9 cellular contexts compared by ENCODE assay signal in genomic region chr1:112675728-112676381, GRCh38. TPM values are rescaled to one million over a fixed set of nuclear protein-coding genes. Genes with fewer than 3 reads are reported as not detected.
DNase-seq lines count a peak whose midpoint lies in the region; ATAC-seq, FAIRE-seq and TF ChIP-seq lines count a peak whose summit lies in the region.
"Had no signal": no experiment of that assay in that cellular context is flagged by ENCODE, and none has a peak within 500 bp of the region (broad histone marks: within the 10 kb centered on the region; RNA-seq: fewer than 3 reads in every experiment).

No MANE protein-coding gene starts in this region.

- no peaks in the 10 kb centered on the region for H3K9me1 ChIP-seq in K562 (ENCODE audit: control insufficient read depth, insufficient read depth, low read length)

- H3K27ac Mint-ChIP-seq in activated T-cell treated with anti-CD3 and anti-CD28 coated beads, Interleukin-2, amount 50 U/mL, for 72 hours: peak overlapping the region; percentile 11
- no peak overlapping the region for H3K27ac Mint-ChIP-seq in memory B cell

- H3K27me3 ChIP-seq in K562 (ENCODE audit: control insufficient read depth in 2 of 2, insufficient read depth in 2 of 2, low read length in 2 of 2) (no peaks in the 10 kb centered on the region), transverse colon (no peaks in the 10 kb centered on the region)

- TF ChIP-seq CTCF in K562 (IDR thresholded peaks at IDR 0.05 in 2 of 3, conservative IDR thresholded peaks at IDR 0.05 in 1 of 3; ENCODE audit: insufficient read depth in 2 of 3, low read depth in 1 of 3, low read length in 3 of 3) (no peak), transverse colon (IDR thresholded peaks at IDR 0.05) (no peak)

- H3K36me3 Mint-ChIP-seq in activated T-cell treated with anti-CD3 and anti-CD28 coated beads, Interleukin-2, amount 50 U/mL, for 72 hours (ENCODE audit: insufficient read depth in 2 of 2): peaks cover 12% of the 10 kb centered on the region in 2 donors
- peaks cover 6% of the 10 kb centered on the region for H3K36me3 Mint-ChIP-seq in memory B cell

- WGBS in K562 (ENCODE audit: insufficient coverage, low coverage, missing lambda C conversion rate): 21% methylated on average over 7 of the region's 7 CpGs
- 50 to 74% methylated on average over 5 to 7 of the region's 7 CpGs for WGBS in transverse colon (ENCODE audit: low coverage in 1 of 2), 2 donors

- H3K4me2 ChIP-seq in K562 (ENCODE audit: insufficient read depth, low read length): peak overlapping the region; percentile 85

- intact Hi-C loops in K562 (cut with micrococcal nuclease) (no loop called here), transverse colon (cut with DNase I; ENCODE audit: low total_unique reads) (no loop called here)

- POLR2A ChIA-PET in K562 (lab: Yijun Ruan, JAX): interaction anchor here (0.6 to 7.3 kb wide), 7 partner anchors 13 to 59 kb away, joined by 4 to 104 read pairs (median 30); no protein-coding TSS in a partner anchor

- H3K27me3 Mint-ChIP-seq in activated T-cell treated with anti-CD3 and anti-CD28 coated beads, Interleukin-2, amount 50 U/mL, for 72 hours (ENCODE audit: low read depth): no peaks in the 10 kb centered on the region
- H3K27me3 Mint-ChIP-seq in memory B cell: no peaks in the 10 kb centered on the region

- no peaks in the 10 kb centered on the region for H4K20me1 ChIP-seq in K562 (replicated peaks; ENCODE audit: control insufficient read depth, insufficient read depth, low read length)

- peak overlapping the region; percentile 82 for H3K4me3 Mint-ChIP-seq in activated T-cell treated with anti-CD3 and anti-CD28 coated beads, Interleukin-2, amount 50 U/mL, for 72 hours
- peak overlapping the region; percentile 73 for H3K4me3 Mint-ChIP-seq in memory B cell

- TF ChIP-seq POLR2A in K562 (conservative IDR thresholded peaks at IDR 0.05) (no peak), transverse colon (IDR thresholded peaks at IDR 0.05) (no peak)

- peak overlapping the region; percentile 87 to 98 for H3K9ac ChIP-seq in K562 (ENCODE audit: insufficient read depth in 1 of 2, low read depth in 2 of 2, low read length in 2 of 2)

- peak overlapping the region; percentile 89 for H2AFZ ChIP-seq in K562 (ENCODE audit: low read depth, low read length)

- H3K4me1 Mint-ChIP-seq in activated T-cell treated with anti-CD3 and anti-CD28 coated beads, Interleukin-2, amount 50 U/mL, for 72 hours (ENCODE audit: low read depth): peaks cover 44% of the 10 kb centered on the region
- H3K4me1 Mint-ChIP-seq in memory B cell: peaks cover 37% of the 10 kb centered on the region

- H3K79me2 ChIP-seq in K562 (ENCODE audit: control insufficient read depth, insufficient read depth, low read length): peaks cover 56% of the 10 kb centered on the region

- ATAC-seq in activated T-cell treated with anti-CD3 and anti-CD28 coated beads, Interleukin-2, amount 50 U/mL, for 72 hours (replicated peaks in 1 of 2): no peak
- ATAC-seq in K562 (no peak), memory B cell (ENCODE audit: low read depth) (no peak), GM21786 (IDR thresholded peaks at IDR 0.05; ENCODE audit: unreplicated experiment) (no peak), HG03039 (IDR thresholded peaks at IDR 0.05; ENCODE audit: unreplicated experiment) (no peak)

- in situ Hi-C loops in K562 (cut with MboI) (no loop called here), transverse colon (cut with MboI; ENCODE audit: low pct_ligation_motif_present in 1 of 4, low pct_unique_long_range_greater_than_20kb in 1 of 4, low sequenced_read_pairs in 3 of 4) (no loop called here)

- no peak for DNase-seq in activated T-cell treated with anti-CD3 and anti-CD28 coated beads, Interleukin-2, amount 50 U/mL, for 72 hours
- DNase-seq in activated T-cell treated with anti-CD3 and anti-CD28 coated beads for 4 hours: no peak
- no peak for DNase-seq in K562 (ENCODE audit: extremely low read depth in 1 of 4, low spot score in 3 of 4)
- no peak for DNase-seq in memory B cell (ENCODE audit: low spot score in 2 of 2)
- DNase-seq in transverse colon: no peak
- DNase-seq in mesenteric fat pad (ENCODE audit: low spot score): no peak
- DNase-seq: DMS153 had no signal

- no peaks in the 10 kb centered on the region for H3K9me3 Mint-ChIP-seq in activated T-cell treated with anti-CD3 and anti-CD28 coated beads, Interleukin-2, amount 50 U/mL, for 72 hours
- no peaks in the 10 kb centered on the region for H3K9me3 Mint-ChIP-seq in memory B cell

- H3K9me3 ChIP-seq in K562 (replicated peaks; ENCODE audit: control insufficient read depth, insufficient read depth, low read depth, low read length) (no peaks in the 10 kb centered on the region), transverse colon (no peaks in the 10 kb centered on the region)

- H3K27ac ChIP-seq in K562 (ENCODE audit: extremely low read depth, low read depth, low read length) (peak overlapping the region; percentile 86), transverse colon (peak overlapping the region; percentile 85 to 94 (median 91))

- H3K4me1 ChIP-seq in K562 (replicated peaks in 1 of 2; ENCODE audit: control insufficient read depth in 2 of 2, insufficient read depth in 2 of 2, low read length in 2 of 2) (peaks cover 18 to 42% of the 10 kb centered on the region in 2 experiments), transverse colon (peaks cover 11 to 24% (median 16%) of the 10 kb centered on the region in 4 donors)

- H3K36me3 ChIP-seq in K562 (ENCODE audit: control insufficient read depth, insufficient read depth, low read length) (peaks cover 35% of the 10 kb centered on the region), transverse colon (no peaks in the 10 kb centered on the region)

- TF ChIP-seq EP300 in K562 (IDR thresholded peaks at IDR 0.05; ENCODE audit: low read length) (no peak), transverse colon (IDR thresholded peaks at IDR 0.05; ENCODE audit: low read depth) (no peak)

- FAIRE-seq in K562 (lab: Jason Lieb, UNC): peak; percentile 29

- CTCF ChIA-PET in K562 (lab: Yijun Ruan, JAX; ENCODE audit: low intra/inter-chr PET ratio): no interaction called here

- no peak for TF ChIP-seq RAD21 in K562 (CRISPR knock-in tag; conservative IDR thresholded peaks at IDR 0.05 in 1 of 2, IDR thresholded peaks at IDR 0.05 in 1 of 2)

- H3K4me3 ChIP-seq in K562 (peak overlapping the region; percentile 71), transverse colon (peak overlapping the region in 3 of 4 donors; percentile 68 to 89 (median 79))

- TSS peak; percentile 19 for BruUV-seq in K562 (replicated peaks; lab: Mats Ljungman, UMichigan)

RNA-seq across cellular contexts. Expression of gene MOV10, which starts 1.4 kb away (rescaled TPM):
- 10 to 100 TPM; 76.8 to 80.8 TPM for total RNA-seq in activated T-cell treated with anti-CD3 and anti-CD28 coated beads, Interleukin-2, amount 50 U/mL, for 72 hours
- total RNA-seq in K562 (2011; cell fraction: chromatin; rRNA removed; ENCODE audit: low replicate concordance): 194 and 432 TPM in 2 replicates
- total RNA-seq in K562 (2011; cell fraction: nucleolus; rRNA removed): 231 and 262 TPM in 2 replicates
- total RNA-seq in K562 (2011; cell fraction: nucleoplasm; rRNA removed): 196 and 201 TPM in 2 replicates
- total RNA-seq in K562 (2014; rRNA removed): 46.5 and 75.8 TPM in 2 replicates
- total RNA-seq in K562 (2014; rRNA removed; fragmentation: Illumina TruSeq; extraction: Trizol): 32.1 and 46.8 TPM in 2 replicates
- 49.5 and 50.8 TPM in 2 replicates for total RNA-seq in K562 (2015; rRNA removed; fragmentation: Illumina TruSeq; extraction: Trizol)
- total RNA-seq in K562 (2021): 93.9 and 101 TPM in 2 replicates
- 50.2 and 86.0 TPM in 2 replicates for polyA plus RNA-seq in K562 (2011; rRNA removed)
- 55.2 and 72.8 TPM in 2 replicates for polyA plus RNA-seq in K562 (2011; cell fraction: cytosol; rRNA removed)
- polyA plus RNA-seq in K562 (2011; cell fraction: nucleus; rRNA removed): 327 and 544 TPM in 2 replicates
- polyA plus RNA-seq in K562 (2012): 78.3 and 153 TPM in 2 replicates
- polyA plus RNA-seq in K562 (2014; fragmentation: Illumina TruSeq; extraction: Trizol): 101 and 105 TPM in 2 replicates
- 10 to 100 TPM; 16.7 to 39.6 TPM for polyA plus RNA-seq in K562 (2014; fragmentation: Nextera tagmentation; extraction: Ambion mirVana)
- polyA plus RNA-seq in K562 (2014; rRNA removed): 72.0 and 92.8 TPM in 2 replicates
- polyA minus RNA-seq in K562 (2011; rRNA and poly(A)+ RNA removed): 34.4 and 47.1 TPM in 2 replicates
- 65.8 and 66.5 TPM in 2 replicates for polyA minus RNA-seq in K562 (2011; cell fraction: cytosol; rRNA and poly(A)+ RNA removed)
- 127 and 129 TPM in 2 replicates for polyA minus RNA-seq in K562 (2011; cell fraction: nucleus; rRNA and poly(A)+ RNA removed)
- 100 to 1,000 TPM in 1 of 4 donors, 10 to 100 TPM in 3; 22.1 to 129 (median 76.9) TPM for total RNA-seq in transverse colon
- 38.0 TPM for total RNA-seq in mesenteric fat pad

RNA-seq across cellular contexts. Expression of gene RHOC, which starts 31.1 kb away (rescaled TPM):
- 10 to 100 TPM; 45.7 to 54.4 TPM for total RNA-seq in activated T-cell treated with anti-CD3 and anti-CD28 coated beads, Interleukin-2, amount 50 U/mL, for 72 hours
- total RNA-seq in K562 (2011; cell fraction: chromatin; rRNA removed; ENCODE audit: low replicate concordance): 107 and 260 TPM in 2 replicates
- 237 and 244 TPM in 2 replicates for total RNA-seq in K562 (2011; cell fraction: nucleolus; rRNA removed)
- total RNA-seq in K562 (2011; cell fraction: nucleoplasm; rRNA removed): 195 and 210 TPM in 2 replicates
- total RNA-seq in K562 (2014; rRNA removed) (275 and 287 TPM in 2 replicates), K562 (2014; rRNA removed; fragmentation: Illumina TruSeq; extraction: Trizol) (131 and 169 TPM in 2 replicates), K562 (2015; rRNA removed; fragmentation: Illumina TruSeq; extraction: Trizol) (200 and 204 TPM in 2 replicates), K562 (2021) (186 and 203 TPM in 2 replicates), transverse colon (100 to 1,000 TPM; 438 to 737 (median 617) TPM), mesenteric fat pad (253 TPM)
- polyA plus RNA-seq in K562 (2011; rRNA removed) (364 and 370 TPM in 2 replicates), K562 (2014; fragmentation: Illumina TruSeq; extraction: Trizol) (336 and 344 TPM in 2 replicates), K562 (2014; fragmentation: Nextera tagmentation; extraction: Ambion mirVana) (10 to 100 TPM; 35.2 to 82.7 TPM), K562 (2014; rRNA removed) (248 and 267 TPM in 2 replicates)
- 478 and 580 TPM in 2 replicates for polyA plus RNA-seq in K562 (2011; cell fraction: cytosol; rRNA removed)
- polyA plus RNA-seq in K562 (2011; cell fraction: nucleus; rRNA removed): 338 and 429 TPM in 2 replicates
- 332 and 339 TPM in 2 replicates for polyA plus RNA-seq in K562 (2012)
- 273 and 333 TPM in 2 replicates for polyA minus RNA-seq in K562 (2011; rRNA and poly(A)+ RNA removed)
- polyA minus RNA-seq in K562 (2011; cell fraction: cytosol; rRNA and poly(A)+ RNA removed): 125 and 156 TPM in 2 replicates
- polyA minus RNA-seq in K562 (2011; cell fraction: nucleus; rRNA and poly(A)+ RNA removed): 103 and 138 TPM in 2 replicates

RNA-seq across cellular contexts. Expression of gene PPM1J, which starts 39.3 kb away (rescaled TPM):
- total RNA-seq in activated T-cell treated with anti-CD3 and anti-CD28 coated beads, Interleukin-2, amount 50 U/mL, for 72 hours: 1 to 10 TPM; 1.2 to 1.3 TPM
- total RNA-seq in K562 (2011; cell fraction: chromatin; rRNA removed; ENCODE audit: low replicate concordance): 6.3 and 17.9 TPM in 2 replicates
- total RNA-seq in K562 (2011; cell fraction: nucleolus; rRNA removed): 12.8 and 15.3 TPM in 2 replicates
- 9.6 and 9.9 TPM in 2 replicates for total RNA-seq in K562 (2011; cell fraction: nucleoplasm; rRNA removed)
- total RNA-seq in K562 (2014; rRNA removed): 6.0 and 6.5 TPM in 2 replicates
- total RNA-seq in K562 (2014; rRNA removed; fragmentation: Illumina TruSeq; extraction: Trizol): 1.2 and 1.3 TPM in 2 replicates
- 0.98 and 1.1 TPM in 2 replicates for total RNA-seq in K562 (2015; rRNA removed; fragmentation: Illumina TruSeq; extraction: Trizol)
- 5.1 and 7.1 TPM in 2 replicates for total RNA-seq in K562 (2021)
- polyA plus RNA-seq in K562 (2011; rRNA removed): 10.5 and 18.4 TPM in 2 replicates
- 20.6 and 20.7 TPM in 2 replicates for polyA plus RNA-seq in K562 (2011; cell fraction: cytosol; rRNA removed)
- 80.5 and 82.8 TPM in 2 replicates for polyA plus RNA-seq in K562 (2011; cell fraction: nucleus; rRNA removed)
- 3.0 and 3.4 TPM in 2 replicates for polyA plus RNA-seq in K562 (2012)
- polyA plus RNA-seq in K562 (2014; fragmentation: Illumina TruSeq; extraction: Trizol): 4.2 and 5.0 TPM in 2 replicates
- polyA plus RNA-seq in K562 (2014; fragmentation: Nextera tagmentation; extraction: Ambion mirVana): under 1 TPM; 0.25 to 0.31 TPM
- 8.2 and 8.5 TPM in 2 replicates for polyA plus RNA-seq in K562 (2014; rRNA removed)
- polyA minus RNA-seq in K562 (2011; rRNA and poly(A)+ RNA removed): 2.1 and 3.8 TPM in 2 replicates
- 3.0 and 6.5 TPM in 2 replicates for polyA minus RNA-seq in K562 (2011; cell fraction: cytosol; rRNA and poly(A)+ RNA removed)
- polyA minus RNA-seq in K562 (2011; cell fraction: nucleus; rRNA and poly(A)+ RNA removed): 7.4 and 9.1 TPM in 2 replicates
- total RNA-seq in transverse colon: 1 to 10 TPM in 1 of 4 donors, under 1 TPM in 1, not detected in 2; 0.68 to 1.7 TPM
- total RNA-seq in mesenteric fat pad: 0.61 TPM

RNA-seq across cellular contexts. Expression of gene CAPZA1, which starts 56.2 kb away (rescaled TPM):
- 100 to 1,000 TPM; 216 to 228 TPM for total RNA-seq in activated T-cell treated with anti-CD3 and anti-CD28 coated beads, Interleukin-2, amount 50 U/mL, for 72 hours
- 126 and 319 TPM in 2 replicates for total RNA-seq in K562 (2011; cell fraction: chromatin; rRNA removed; ENCODE audit: low replicate concordance)
- 56.9 and 76.1 TPM in 2 replicates for total RNA-seq in K562 (2011; cell fraction: nucleolus; rRNA removed)
- 147 and 245 TPM in 2 replicates for total RNA-seq in K562 (2011; cell fraction: nucleoplasm; rRNA removed)
- total RNA-seq in K562 (2014; rRNA removed): 244 and 278 TPM in 2 replicates
- 306 and 352 TPM in 2 replicates for total RNA-seq in K562 (2014; rRNA removed; fragmentation: Illumina TruSeq; extraction: Trizol)
- 281 and 297 TPM in 2 replicates for total RNA-seq in K562 (2015; rRNA removed; fragmentation: Illumina TruSeq; extraction: Trizol)
- 266 and 289 TPM in 2 replicates for total RNA-seq in K562 (2021)
- polyA plus RNA-seq in K562 (2011; rRNA removed): 298 and 365 TPM in 2 replicates
- 68.7 and 164 TPM in 2 replicates for polyA plus RNA-seq in K562 (2011; cell fraction: cytosol; rRNA removed)
- 66.8 and 129 TPM in 2 replicates for polyA plus RNA-seq in K562 (2011; cell fraction: nucleus; rRNA removed)
- polyA plus RNA-seq in K562 (2012): 210 and 214 TPM in 2 replicates
- 286 and 340 TPM in 2 replicates for polyA plus RNA-seq in K562 (2014; fragmentation: Illumina TruSeq; extraction: Trizol)
- 1,000 to 10,000 TPM in 1 of 2 experiments, 100 to 1,000 TPM in 1; 805 to 1,020 TPM for polyA plus RNA-seq in K562 (2014; fragmentation: Nextera tagmentation; extraction: Ambion mirVana)
- 234 and 237 TPM in 2 replicates for polyA plus RNA-seq in K562 (2014; rRNA removed)
- 765 and 786 TPM in 2 replicates for polyA minus RNA-seq in K562 (2011; rRNA and poly(A)+ RNA removed)
- polyA minus RNA-seq in K562 (2011; cell fraction: cytosol; rRNA and poly(A)+ RNA removed): 311 and 407 TPM in 2 replicates
- polyA minus RNA-seq in K562 (2011; cell fraction: nucleus; rRNA and poly(A)+ RNA removed): 70.7 and 177 TPM in 2 replicates
- 100 to 1,000 TPM in 2 of 4 donors, 10 to 100 TPM in 2; 44.2 to 228 (median 123) TPM for total RNA-seq in transverse colon
- 142 TPM for total RNA-seq in mesenteric fat pad

RNA-seq across cellular contexts. Expression of gene ST7L, which starts 56.9 kb away (rescaled TPM):
- total RNA-seq in activated T-cell treated with anti-CD3 and anti-CD28 coated beads, Interleukin-2, amount 50 U/mL, for 72 hours: 10 to 100 TPM; 17.4 to 18.6 TPM
- total RNA-seq in K562 (2011; cell fraction: chromatin; rRNA removed; ENCODE audit: low replicate concordance): 49.5 and 67.9 TPM in 2 replicates
- total RNA-seq in K562 (2011; cell fraction: nucleolus; rRNA removed): 38.7 and 39.0 TPM in 2 replicates
- 58.5 and 84.5 TPM in 2 replicates for total RNA-seq in K562 (2011; cell fraction: nucleoplasm; rRNA removed)
- total RNA-seq in K562 (2014; rRNA removed) (21.0 and 23.3 TPM in 2 replicates), K562 (2014; rRNA removed; fragmentation: Illumina TruSeq; extraction: Trizol) (27.7 and 28.8 TPM in 2 replicates), K562 (2015; rRNA removed; fragmentation: Illumina TruSeq; extraction: Trizol) (31.1 and 32.1 TPM in 2 replicates), K562 (2021) (18.8 and 21.7 TPM in 2 replicates), transverse colon (10 to 100 TPM in 3 of 4 donors, 1 to 10 TPM in 1; 7.0 to 37.4 (median 24.9) TPM), mesenteric fat pad (17.9 TPM)
- polyA plus RNA-seq in K562 (2011; rRNA removed) (27.4 and 32.5 TPM in 2 replicates), K562 (2014; fragmentation: Illumina TruSeq; extraction: Trizol) (26.2 and 26.6 TPM in 2 replicates), K562 (2014; fragmentation: Nextera tagmentation; extraction: Ambion mirVana) (10 to 100 TPM in 1 of 2 experiments, 1 to 10 TPM in 1; 9.0 to 10.7 TPM), K562 (2014; rRNA removed) (29.4 and 39.4 TPM in 2 replicates)
- 18.2 and 21.8 TPM in 2 replicates for polyA plus RNA-seq in K562 (2011; cell fraction: cytosol; rRNA removed)
- 33.6 and 48.2 TPM in 2 replicates for polyA plus RNA-seq in K562 (2011; cell fraction: nucleus; rRNA removed)
- 22.6 and 23.3 TPM in 2 replicates for polyA plus RNA-seq in K562 (2012)
- polyA minus RNA-seq in K562 (2011; rRNA and poly(A)+ RNA removed): 25.9 and 28.5 TPM in 2 replicates
- polyA minus RNA-seq in K562 (2011; cell fraction: cytosol; rRNA and poly(A)+ RNA removed): 11.7 and 11.8 TPM in 2 replicates
- polyA minus RNA-seq in K562 (2011; cell fraction: nucleus; rRNA and poly(A)+ RNA removed): 25.8 and 33.7 TPM in 2 replicates
